Comparison of ENCODE assay signal across 23 cellular contexts in the genomic region with DNA sequence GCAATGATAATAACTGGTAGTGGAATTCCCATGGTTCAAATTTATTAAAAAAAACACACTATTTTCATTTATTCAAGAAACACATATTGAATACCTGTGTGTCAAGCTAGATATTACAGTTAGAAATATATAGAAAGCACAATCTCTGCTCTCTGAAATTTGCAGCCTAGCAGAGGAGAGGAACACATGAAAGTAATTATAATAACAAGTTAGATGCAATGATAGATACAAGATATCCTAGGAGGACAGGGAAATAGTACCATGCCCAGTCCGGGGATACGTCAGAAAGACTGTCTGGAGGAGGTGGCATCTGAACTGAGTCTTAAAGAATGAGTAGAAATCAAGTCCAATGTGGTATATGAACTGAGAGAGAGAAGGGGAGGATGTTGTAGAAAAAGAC.
"Had no signal": no experiment of that assay in that cellular context is flagged by ENCODE, and none has a peak within 500 bp of the region (broad histone marks: within the 10 kb centered on the region; RNA-seq: fewer than 3 reads in every experiment).

No MANE protein-coding gene starts in this region.

- H3K27ac ChIP-seq: colonic mucosa, epithelial cell of prostate, esophagus squamous epithelium, gastrocnemius medialis, heart right ventricle, left lung, lower lobe of right lung had no signal

- ATAC-seq: effector memory CD8-positive, alpha-beta T cell; esophagus mucosa; gastrocnemius medialis; heart right ventricle; left cardiac atrium; left lung; left ventricle myocardium superior; lower lobe of right lung; mucosa of descending colon had no signal

- H3K9me3 ChIP-seq: colonic mucosa, esophagus squamous epithelium, gastrocnemius medialis, lower lobe of right lung had no signal

- H3K36me3 ChIP-seq: colonic mucosa, esophagus squamous epithelium, gastrocnemius medialis, heart right ventricle, left lung, lower lobe of right lung had no signal

- H3K27me3 ChIP-seq: colonic mucosa, esophagus squamous epithelium, gastrocnemius medialis, left lung had no signal

- DNase-seq: colonic mucosa; cortex of kidney; effector CD8-positive, alpha-beta T cell; effector memory CD8-positive, alpha-beta T cell; endodermal cell; erythroblast; esophagus squamous epithelium; foreskin fibroblast; foreskin melanocyte; gastrocnemius medialis; glutamatergic neuron; head of caudate nucleus; heart right ventricle; hippocampal formation; left cardiac atrium; left lung; left ventricle myocardium superior; lower lobe of right lung; mesenchymal stem cell; mucosa of descending colon; naive B cell had no signal

- H3K4me3 ChIP-seq: colonic mucosa, esophagus squamous epithelium, gastrocnemius medialis, heart right ventricle, left lung, lower lobe of right lung, mucosa of descending colon had no signal

- H3K4me1 ChIP-seq: colonic mucosa, esophagus squamous epithelium, gastrocnemius medialis, left lung, lower lobe of right lung had no signal
